In genomic region chr20:50958733-50959542, GRCh38 we compare ENCODE assay signal across 8 cellular contexts. TPM values are rescaled to one million over a fixed set of nuclear protein-coding genes. Genes with fewer than 3 reads are reported as not detected.
A peak's percentile ranks its signal among the peaks of the same experiment; 100 is the strongest.
DNase-seq lines count a peak whose midpoint lies in the region; ATAC-seq and TF ChIP-seq lines count a peak whose summit lies in the region.

A gene with protein sequence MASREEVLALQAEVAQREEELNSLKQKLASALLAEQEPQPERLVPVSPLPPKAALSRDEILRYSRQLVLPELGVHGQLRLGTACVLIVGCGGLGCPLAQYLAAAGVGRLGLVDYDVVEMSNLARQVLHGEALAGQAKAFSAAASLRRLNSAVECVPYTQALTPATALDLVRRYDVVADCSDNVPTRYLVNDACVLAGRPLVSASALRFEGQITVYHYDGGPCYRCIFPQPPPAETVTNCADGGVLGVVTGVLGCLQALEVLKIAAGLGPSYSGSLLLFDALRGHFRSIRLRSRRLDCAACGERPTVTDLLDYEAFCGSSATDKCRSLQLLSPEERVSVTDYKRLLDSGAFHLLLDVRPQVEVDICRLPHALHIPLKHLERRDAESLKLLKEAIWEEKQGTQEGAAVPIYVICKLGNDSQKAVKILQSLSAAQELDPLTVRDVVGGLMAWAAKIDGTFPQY (plus strand): TSS chr20:50958818. CDS start chr20:50958843, 25 bp downstream.

- H3K4me3 ChIP-seq in neuronal stem cell (ENCODE audit: low read length in 2 of 2) (peak within 1 kb of the TSS; percentile 90 to 98), suprapubic skin (peak within 1 kb of the TSS; percentile 92)

- peak within 1 kb of the TSS; percentile 100 for H3K27ac ChIP-seq in foreskin keratinocyte
- H3K27ac ChIP-seq in neuronal stem cell (replicated peaks; ENCODE audit: low read length), result no peak within 1 kb of the TSS
- H3K27ac ChIP-seq in suprapubic skin, result peak within 1 kb of the TSS; percentile 95

- H3K18ac ChIP-seq in neuronal stem cell (ENCODE audit: low read length), result peak within 1 kb of the TSS; percentile 38

- H2BK5ac ChIP-seq in neuronal stem cell (ENCODE audit: low read length), result peak within 1 kb of the TSS; percentile 87

- H2BK15ac ChIP-seq in neuronal stem cell (ENCODE audit: low read length), result peak within 1 kb of the TSS; percentile 89

- H2BK12ac ChIP-seq in neuronal stem cell (ENCODE audit: low read length), result no peak within 1 kb of the TSS

- peak within 1 kb of the TSS; percentile 98 for H2AK5ac ChIP-seq in neuronal stem cell (ENCODE audit: low read depth, low read length)

- H4K91ac ChIP-seq in neuronal stem cell (ENCODE audit: low read depth, low read length, poor library complexity), result peak within 1 kb of the TSS; percentile 68

- H3K4me1 ChIP-seq in foreskin keratinocyte (peaks cover 14% of the 10 kb centered on the region), neuronal stem cell (ENCODE audit: control insufficient read depth in 2 of 2, insufficient read depth in 1 of 2, low read depth in 1 of 2, low read length in 2 of 2) (peaks cover 15 to 18% of the 10 kb centered on the region in 2 donors), suprapubic skin (peaks cover 38% of the 10 kb centered on the region)

- peak within 1 kb of the TSS; percentile 96 for H3K4me2 ChIP-seq in neuronal stem cell (ENCODE audit: insufficient read depth, low read length, poor library complexity, severe bottlenecking)

- no peak for TF ChIP-seq EP300 in suprapubic skin (IDR thresholded peaks at IDR 0.05)

- peak within 1 kb of the TSS; percentile 84 for H3K4ac ChIP-seq in neuronal stem cell (ENCODE audit: low read length)

- TF ChIP-seq CTCF in foreskin keratinocyte (conservative IDR thresholded peaks at IDR 0.05) (no peak), suprapubic skin (IDR thresholded peaks at IDR 0.05) (no peak)

- no CpG with 5 or more reads among the region's 65 CpGs for WGBS in neuronal stem cell (ENCODE audit: extremely low coverage in 2 of 2, insufficient read length in 2 of 2, insufficient replicate concordance in 1 of 2), 2 donors
- 1% methylated on average over 23 of the region's 65 CpGs for WGBS in suprapubic skin

- H3K9me3 ChIP-seq in neuronal stem cell (replicated peaks in 1 of 2; ENCODE audit: control insufficient read depth in 2 of 2, insufficient read depth in 1 of 2, low read depth in 1 of 2, low read length in 2 of 2) (no peaks in the 10 kb centered on the region), suprapubic skin (no peaks in the 10 kb centered on the region)

- peaks cover 14% of the 10 kb centered on the region for H3K79me1 ChIP-seq in neuronal stem cell (ENCODE audit: low read depth, low read length)

- H3K36me3 ChIP-seq in neuronal stem cell (replicated peaks in 1 of 2; ENCODE audit: control insufficient read depth in 2 of 2, insufficient read depth in 2 of 2, low read length in 2 of 2) (peaks cover 7 to 44% of the 10 kb centered on the region in 2 donors), suprapubic skin (peaks cover 12% of the 10 kb centered on the region)

- TF ChIP-seq POLR2A in suprapubic skin (IDR thresholded peaks at IDR 0.05), result no peak

- peak within 1 kb of the TSS; percentile 83 for H2AFZ ChIP-seq in neuronal stem cell (ENCODE audit: low read length)

- H3K27me3 ChIP-seq in foreskin keratinocyte, result no peaks in the 10 kb centered on the region
- no peaks in the 10 kb centered on the region for H3K27me3 ChIP-seq in neuronal stem cell (ENCODE audit: control insufficient read depth in 3 of 3, insufficient read depth in 3 of 3, low read depth in 1 of 3, low read length in 3 of 3)
- H3K27me3 ChIP-seq in suprapubic skin, result no peaks in the 10 kb centered on the region

- DNase-seq in COR-L47 (lab: John Stamatoyannopoulos, UW) (peak; percentile 87), SIG-M5 (lab: John Stamatoyannopoulos, UW) (peak; percentile 82), foreskin keratinocyte (peak; percentile 73 to 91), neuronal stem cell (ENCODE audit: low spot score) (no peak), suprapubic skin (ENCODE audit: low spot score in 2 of 2) (peak; percentile 91 to 92)
- DNase-seq in activated naive CD4-positive, alpha-beta T cell (lab: John Stamatoyannopoulos, UW), result peak; percentile 63 to 80 (median 69)

- peak within 1 kb of the TSS; percentile 99 for H3K9ac ChIP-seq in neuronal stem cell (ENCODE audit: low read depth, low read length, poor library complexity)

- H2BK120ac ChIP-seq in neuronal stem cell (ENCODE audit: low read depth, low read length), result peak within 1 kb of the TSS; percentile 74

- H4K8ac ChIP-seq in neuronal stem cell (ENCODE audit: low read depth, low read length), result peak within 1 kb of the TSS; percentile 65

- H3K23ac ChIP-seq in neuronal stem cell (ENCODE audit: low read depth, low read length, poor library complexity), result peak within 1 kb of the TSS; percentile 56

- peak within 1 kb of the TSS; percentile 82 for H3K14ac ChIP-seq in neuronal stem cell (ENCODE audit: low read length)

- ATAC-seq in GM19438 (IDR thresholded peaks at IDR 0.05; ENCODE audit: low read depth, unreplicated experiment), result peak; percentile 69
- ATAC-seq in HG03565 (IDR thresholded peaks at IDR 0.05; ENCODE audit: unreplicated experiment), result peak; percentile 76
- peak; percentile 76 for ATAC-seq in foreskin keratinocyte

RNA-seq across cellular contexts. Expression of the gene that starts here (rescaled TPM):
- total RNA-seq in foreskin keratinocyte (6.7 and 6.8 TPM in 2 replicates), suprapubic skin (1 to 10 TPM; 4.5 to 7.4 (median 6.5) TPM)
- 3.8 and 4.2 TPM in 2 replicates for polyA plus RNA-seq in foreskin keratinocyte
- polyA plus RNA-seq in neuronal stem cell (2013, experiment 1 of 2), result 2.6 TPM
- 2.5 TPM for polyA plus RNA-seq in neuronal stem cell (2013, experiment 2 of 2)
